7 cellular contexts compared by ENCODE assay signal in genomic region chr10:43408331-43408709, GRCh38. TPM values are rescaled to one million over a fixed set of nuclear protein-coding genes. Genes with fewer than 3 reads are reported as not detected.
DNase-seq lines count a peak whose midpoint lies in the region; ATAC-seq, FAIRE-seq and TF ChIP-seq lines count a peak whose summit lies in the region.

No MANE protein-coding gene starts in this region.

- no peak overlapping the region for H2AFZ ChIP-seq in OCI-LY7 (ENCODE audit: low read length)

- intact Hi-C loops in OCI-LY7 (cut with micrococcal nuclease; ENCODE audit: unreplicated experiment): loop anchor here (2.0 kb wide), 1 partner anchor 28 kb away; the partner anchor contains the start of gene ZNF487
- intact Hi-C loops in psoas muscle (cut with DNase I): no loop called here

- H3K79me2 ChIP-seq in OCI-LY7 (ENCODE audit: insufficient read depth, low read depth, low read length): peaks cover 67% of the 10 kb centered on the region

- ATAC-seq in GM21447 (IDR thresholded peaks at IDR 0.05; ENCODE audit: unreplicated experiment) (peak; percentile 1), psoas muscle (no peak)

- BruUV-seq in OCI-LY7 (replicated peaks; lab: Mats Ljungman, UMichigan): no TSS peak

- H3K9me3 ChIP-seq in OCI-LY7 (ENCODE audit: low read length): no peaks in the 10 kb centered on the region
- H3K9me3 ChIP-seq in psoas muscle: no peaks in the 10 kb centered on the region

- H3K4me1 ChIP-seq in OCI-LY7 (ENCODE audit: insufficient read depth, low read length, poor library complexity, severe bottlenecking) (peaks cover 40% of the 10 kb centered on the region), psoas muscle (peaks cover 32% of the 10 kb centered on the region)

- no peaks in the 10 kb centered on the region for H3K9me2 ChIP-seq in OCI-LY7 (ENCODE audit: insufficient read depth, low read length)

- peak overlapping the region; percentile 91 for H3K4me2 ChIP-seq in OCI-LY7 (ENCODE audit: low read length)

- CTCF ChIA-PET in OCI-LY7 (lab: Charles Lee; ENCODE audit: unreplicated experiment): no interaction called here

- peaks cover 15% of the 10 kb centered on the region; the same call in 1 of the 2 replicates for H4K20me1 ChIP-seq in OCI-LY7 (ENCODE audit: insufficient read depth, low read length)

- no peak for DNase-seq in OCI-LY7 (ENCODE audit: low spot score)
- DNase-seq in epithelial cell of proximal tubule (ENCODE audit: low read depth): no peak
- DNase-seq in psoas muscle: peak in 1 of 2 donors; percentile 58
- DNase-seq in frontal cortex (ENCODE audit: low spot score in 2 of 2): no peak
- DNase-seq in Ammon's horn (ENCODE audit: low spot score): no peak
- DNase-seq in NCI-H128 (lab: John Stamatoyannopoulos, UW; ENCODE audit: unreplicated experiment): no peak

- TF ChIP-seq CTCF in OCI-LY7 (conservative IDR thresholded peaks at IDR 0.05; ENCODE audit: low read length) (no peak; the same call in 1 of the 2 replicates), epithelial cell of proximal tubule (conservative IDR thresholded peaks at IDR 0.05; ENCODE audit: low read depth, low read length) (no peak), psoas muscle (IDR thresholded peaks at IDR 0.05) (no peak)

- no peaks in the 10 kb centered on the region for H3K27me3 ChIP-seq in psoas muscle (ENCODE audit: insufficient read depth in 3 of 3, low read length in 2 of 3)

- no peak for FAIRE-seq in frontal cortex (lab: Jason Lieb, UNC)

- peaks cover 50% of the 10 kb centered on the region for H3K36me3 ChIP-seq in OCI-LY7 (ENCODE audit: insufficient read depth, low read length)
- peaks cover 0 to 4% of the 10 kb centered on the region in 2 donors for H3K36me3 ChIP-seq in psoas muscle (ENCODE audit: insufficient read depth in 1 of 2, low read depth in 1 of 2)

- H3K27ac ChIP-seq in OCI-LY7 (ENCODE audit: low read depth, low read length, poor library complexity, severe bottlenecking): peak overlapping the region; percentile 82
- peak overlapping the region; percentile 99 for H3K27ac ChIP-seq in psoas muscle

- WGBS in psoas muscle, 3 donors: 2 to 3% (median 2%) methylated on average over 30 to 31 of the region's 31 CpGs

- POLR2A ChIA-PET in OCI-LY7 (lab: Charles Lee): interaction anchor here (0.8 to 1.4 kb wide), 4 partner anchors 41 to 274 kb away, joined by 3 to 13 read pairs (median 4); no protein-coding TSS in a partner anchor

- H3K4me3 ChIP-seq in OCI-LY7 (ENCODE audit: low read depth, low read length, poor library complexity, severe bottlenecking) (peak overlapping the region; percentile 92), epithelial cell of proximal tubule (ENCODE audit: low read depth, low read length) (peak overlapping the region; percentile 92), psoas muscle (peak overlapping the region; percentile 86)

RNA-seq across cellular contexts. Expression of gene HNRNPF, which starts 0.7 kb away (rescaled TPM):
- 280 and 354 TPM in 2 replicates for total RNA-seq in OCI-LY7 (2014; rRNA removed; shearing (Covaris generic))
- total RNA-seq in OCI-LY7 (2022) (286 and 340 TPM in 2 replicates), epithelial cell of proximal tubule (207 and 359 TPM in 2 replicates), psoas muscle (100 to 1,000 TPM in 2 of 4 donors, 10 to 100 TPM in 2; 68.0 to 154 (median 110) TPM), frontal cortex (97.4 TPM)
- polyA plus RNA-seq in psoas muscle: 100 to 1,000 TPM in 1 of 3 donors, 10 to 100 TPM in 2; 62.1 to 126 (median 75.2) TPM

RNA-seq across cellular contexts. Expression of gene ZNF487, which starts 28.6 kb away (rescaled TPM):
- total RNA-seq in OCI-LY7 (2014; rRNA removed; shearing (Covaris generic)): 6.5 and 8.1 TPM in 2 replicates
- 3.5 and 5.0 TPM in 2 replicates for total RNA-seq in OCI-LY7 (2022)
- total RNA-seq in epithelial cell of proximal tubule: 0.81 and 2.2 TPM in 2 replicates
- 1 to 10 TPM; 1.2 to 2.1 (median 1.5) TPM for total RNA-seq in psoas muscle
- polyA plus RNA-seq in psoas muscle: 1 to 10 TPM; 2.0 to 9.8 (median 2.5) TPM
- 10.6 TPM for total RNA-seq in frontal cortex

RNA-seq across cellular contexts. Expression of gene FXYD4, which starts 36.9 kb away (rescaled TPM):
- not detected in 2 replicates for total RNA-seq in OCI-LY7 (2014; rRNA removed; shearing (Covaris generic))
- not detected in 2 replicates for total RNA-seq in OCI-LY7 (2022)
- not detected in 2 replicates for total RNA-seq in epithelial cell of proximal tubule
- total RNA-seq in psoas muscle: 1 to 10 TPM in 1 of 4 donors, not detected in 3; 3.0 TPM
- under 1 TPM in 2 of 3 donors, not detected in 1; 0.18 to 0.74 TPM for polyA plus RNA-seq in psoas muscle
- not detected for total RNA-seq in frontal cortex
